Comparison of ENCODE assay signal across 8 cellular contexts in the genomic region with DNA sequence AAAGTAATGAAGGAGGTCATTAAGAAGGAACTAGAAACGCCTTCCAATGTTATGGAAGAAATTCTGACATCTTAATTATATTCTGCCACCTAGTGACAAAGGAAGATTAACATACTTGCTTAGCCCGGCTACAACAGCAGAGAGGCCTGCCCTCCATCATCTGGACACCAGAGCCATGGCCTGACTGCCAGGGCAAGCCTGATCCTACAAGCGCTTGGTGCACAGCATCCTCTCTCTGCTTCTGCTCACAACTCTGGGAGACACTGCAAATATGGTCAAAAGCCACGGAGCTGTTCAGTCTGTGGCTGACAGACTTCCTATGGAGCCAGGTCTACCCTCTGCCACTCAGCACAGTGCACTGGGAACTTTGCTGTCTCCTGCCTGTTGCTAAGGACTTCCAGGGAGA.
A peak's percentile ranks its signal among the peaks of the same experiment; 100 is the strongest.
DNase-seq lines count a peak whose midpoint lies in the region; ATAC-seq, FAIRE-seq and TF ChIP-seq lines count a peak whose summit lies in the region.

No MANE protein-coding gene starts in this region.

- no peak overlapping the region for H3K4ac ChIP-seq in mesenchymal stem cell (ENCODE audit: low read depth in 1 of 2, low read length in 2 of 2)

- no peak overlapping the region; the same call in 1 of the 2 replicates for H2AFZ ChIP-seq in Loucy (ENCODE audit: low read length)
- H2AFZ ChIP-seq in mesenchymal stem cell (ENCODE audit: low read depth, low read length) = no peak overlapping the region

- no peak overlapping the region for H2BK5ac ChIP-seq in mesenchymal stem cell (ENCODE audit: low read depth, low read length, poor library complexity, severe bottlenecking)

- no peaks in the 10 kb centered on the region for H3K79me1 ChIP-seq in mesenchymal stem cell (replicated peaks; ENCODE audit: low read length, poor library complexity, severe bottlenecking)

- peak overlapping the region; percentile 55 for H4K8ac ChIP-seq in mesenchymal stem cell (ENCODE audit: low read length)

- in situ Hi-C loops in transverse colon (cut with MboI; ENCODE audit: low pct_ligation_motif_present in 1 of 4, low pct_unique_long_range_greater_than_20kb in 1 of 4, low sequenced_read_pairs in 3 of 4) = loop anchor here in 3 of 4 donors (5.0 to 10.0 kb wide), 6 partner anchors 92 to 292 kb away; partner anchors contain the start of gene ABCA1 (in 2 of the 3)

- H3K4me3 Mint-ChIP-seq in activated naive CD4-positive, alpha-beta T cell treated with anti-CD3 and anti-CD28 coated beads, Interleukin-2, amount 10 ng/mL, durations not matched to agents 7 days and 5 days = no peak overlapping the region

- no peak overlapping the region for H2AK5ac ChIP-seq in mesenchymal stem cell (ENCODE audit: low read length, severe bottlenecking)

- no peak overlapping the region for H3K18ac ChIP-seq in mesenchymal stem cell (ENCODE audit: low read depth in 1 of 2, low read length in 2 of 2)

- H3K27me3 Mint-ChIP-seq in activated naive CD4-positive, alpha-beta T cell treated with anti-CD3 and anti-CD28 coated beads, Interleukin-2, amount 10 ng/mL, durations not matched to agents 7 days and 5 days = peaks cover 25% of the 10 kb centered on the region

- 12% methylated on average over 4 of the region's 4 CpGs for WGBS in mesenchymal stem cell
- WGBS in transverse colon (ENCODE audit: low coverage in 1 of 2), 2 donors = 0 to 11% methylated on average over 1 to 4 of the region's 4 CpGs

- H3K4me1 Mint-ChIP-seq in activated naive CD4-positive, alpha-beta T cell treated with anti-CD3 and anti-CD28 coated beads, Interleukin-2, amount 10 ng/mL, durations not matched to agents 7 days and 5 days = peaks cover 2% of the 10 kb centered on the region

- H3K4me2 ChIP-seq in Loucy (ENCODE audit: low read depth, low read length, poor library complexity, severe bottlenecking) (no peak overlapping the region), mesenchymal stem cell (ENCODE audit: low read length, poor library complexity, severe bottlenecking) (no peak overlapping the region)

- no peaks in the 10 kb centered on the region for H3K9me3 Mint-ChIP-seq in activated naive CD4-positive, alpha-beta T cell treated with anti-CD3 and anti-CD28 coated beads, Interleukin-2, amount 10 ng/mL, durations not matched to agents 7 days and 5 days

- no peak overlapping the region for H3K23ac ChIP-seq in mesenchymal stem cell (ENCODE audit: low read length in 2 of 2)

- FAIRE-seq in endometrium (lab: Jason Lieb, UNC) = peak; percentile 95

- no peak overlapping the region for H3K9ac ChIP-seq in Loucy (ENCODE audit: low read depth, low read length, poor library complexity, severe bottlenecking)
- H3K9ac ChIP-seq in mesenchymal stem cell (ENCODE audit: low read length) = no peak overlapping the region

- H4K20me1 ChIP-seq in Loucy (ENCODE audit: insufficient read depth, low read length, poor library complexity, severe bottlenecking) = no peaks in the 10 kb centered on the region

- peak; percentile 27 for DNase-seq in activated naive CD4-positive, alpha-beta T cell treated with anti-CD3 and anti-CD28 coated beads, Interleukin-2, amount 10 ng/mL, durations not matched to agents 7 days and 5 days
- DNase-seq in activated naive CD4-positive, alpha-beta T cell treated with anti-CD3 and anti-CD28 coated beads, Interleukin-2, amount 50 U/mL, for 16 hours = no peak
- DNase-seq in SW 1271 (lab: John Stamatoyannopoulos, UW) (peak; percentile 35 to 82), mesenchymal stem cell (peak; percentile 86), transverse colon (peak; percentile 61)

- no peaks in the 10 kb centered on the region for H3K27me3 ChIP-seq in Loucy (ENCODE audit: insufficient read depth, low read length, poor library complexity, severe bottlenecking)
- no peaks in the 10 kb centered on the region for H3K27me3 ChIP-seq in mesenchymal stem cell (ENCODE audit: control insufficient read depth in 1 of 2, insufficient read depth in 1 of 2, low read length in 2 of 2)
- no peaks in the 10 kb centered on the region for H3K27me3 ChIP-seq in transverse colon

- no peaks in the 10 kb centered on the region for H3K9me3 ChIP-seq in Loucy (ENCODE audit: insufficient read depth, low read depth, low read length)
- no peaks in the 10 kb centered on the region for H3K9me3 ChIP-seq in mesenchymal stem cell (ENCODE audit: control insufficient read depth, low read length)
- no peaks in the 10 kb centered on the region for H3K9me3 ChIP-seq in transverse colon

- H3K36me3 ChIP-seq in Loucy (ENCODE audit: insufficient read depth, low read length) (no peaks in the 10 kb centered on the region), mesenchymal stem cell (ENCODE audit: control insufficient read depth in 1 of 2, insufficient read depth in 2 of 2, low read depth in 1 of 2, low read length in 2 of 2) (no peaks in the 10 kb centered on the region), transverse colon (no peaks in the 10 kb centered on the region)

- CTCF ChIA-PET in activated naive CD4-positive, alpha-beta T cell treated with anti-CD3 and anti-CD28 coated beads, Interleukin-2, amount 10 ng/mL, durations not matched to agents 7 days and 5 days (lab: Charles Lee) = interaction anchor here (0.6 to 8.4 kb wide), 6 partner anchors 230 to 397 kb away, joined by 3 to 82 read pairs (median 3); partner anchors contain the start of gene ABCA1

- TF ChIP-seq POLR2A in transverse colon (IDR thresholded peaks at IDR 0.05) = no peak

- peak overlapping the region in 1 of 2 experiments; percentile 55 for H2BK12ac ChIP-seq in mesenchymal stem cell (ENCODE audit: low read length in 2 of 2)

- no peaks in the 10 kb centered on the region for H3K36me3 Mint-ChIP-seq in activated naive CD4-positive, alpha-beta T cell treated with anti-CD3 and anti-CD28 coated beads, Interleukin-2, amount 10 ng/mL, durations not matched to agents 7 days and 5 days

- H2BK120ac ChIP-seq in mesenchymal stem cell (ENCODE audit: low read depth, low read length) = no peak overlapping the region

- H3K4me1 ChIP-seq in Loucy (ENCODE audit: insufficient read depth, low read length, poor library complexity, severe bottlenecking) (peaks cover 3% of the 10 kb centered on the region), mesenchymal stem cell (ENCODE audit: control insufficient read depth, insufficient read depth, low read depth, low read length) (peaks cover 3% of the 10 kb centered on the region), transverse colon (peaks cover 0 to 14% (median 0%) of the 10 kb centered on the region in 4 donors)

- no peak overlapping the region for H3K4me3 ChIP-seq in Loucy (ENCODE audit: low read length, poor library complexity, severe bottlenecking)
- no peak overlapping the region for H3K4me3 ChIP-seq in mesenchymal stem cell (ENCODE audit: insufficient read depth in 1 of 2, low read depth in 1 of 2, low read length in 2 of 2)
- H3K4me3 ChIP-seq in transverse colon = no peak overlapping the region

- no peak overlapping the region for H4K91ac ChIP-seq in mesenchymal stem cell (ENCODE audit: low read length)

- H3F3A ChIP-seq in Loucy (ENCODE audit: low read depth) = no peaks in the 10 kb centered on the region

- no peaks in the 10 kb centered on the region for H3K79me2 ChIP-seq in Loucy (ENCODE audit: insufficient read depth, low read length)

- no peak overlapping the region for H2BK15ac ChIP-seq in mesenchymal stem cell (ENCODE audit: low read depth, poor library complexity, severe bottlenecking)

- peak; percentile 83 for ATAC-seq in GM21825 (IDR thresholded peaks at IDR 0.05; ENCODE audit: unreplicated experiment)

- peak; percentile 56 for TF ChIP-seq EP300 in transverse colon (IDR thresholded peaks at IDR 0.05; ENCODE audit: low read depth)

- H3K14ac ChIP-seq in mesenchymal stem cell (ENCODE audit: low read length in 2 of 2) = no peak overlapping the region

- H3K27ac Mint-ChIP-seq in activated naive CD4-positive, alpha-beta T cell treated with anti-CD3 and anti-CD28 coated beads, Interleukin-2, amount 10 ng/mL, durations not matched to agents 7 days and 5 days = no peak overlapping the region

- H3K27ac ChIP-seq in mesenchymal stem cell (ENCODE audit: low read length, poor library complexity, severe bottlenecking) = no peak overlapping the region
- peak overlapping the region; percentile 22 to 66 (median 57) for H3K27ac ChIP-seq in transverse colon

- intact Hi-C loops in transverse colon (cut with DNase I; ENCODE audit: low total_unique reads) = loop anchor here (2.0 kb wide), 1 partner anchor 230 kb away; no protein-coding TSS in a partner anchor

- no peaks in the 10 kb centered on the region for H3K9me2 ChIP-seq in Loucy (replicated peaks; ENCODE audit: low read depth, low read length)

- peak; percentile 77 for TF ChIP-seq CTCF in Loucy (conservative IDR thresholded peaks at IDR 0.05; ENCODE audit: low read length)
- peak; percentile 42 to 66 (median 45) for TF ChIP-seq CTCF in transverse colon (IDR thresholded peaks at IDR 0.05)
